Comparison of ENCODE assay signal across 18 cellular contexts in genomic region chr11:71911986-71912340, GRCh38. TPM values are rescaled to one million over a fixed set of nuclear protein-coding genes. Genes with fewer than 3 reads are reported as not detected.
"Had no signal": no experiment of that assay in that cellular context is flagged by ENCODE, and none has a peak within 500 bp of the region (broad histone marks: within the 10 kb centered on the region; RNA-seq: fewer than 3 reads in every experiment).

No MANE protein-coding gene starts in this region.

RNA-seq across cellular contexts. Expression of gene DEFB131B, which starts 33.7 kb away (rescaled TPM):
- total RNA-seq: dorsolateral prefrontal cortex; esophagus mucosa; fibroblast of lung; frontal cortex; glomerular endothelial cell; heart left ventricle; kidney epithelial cell; left colon; left ventricle myocardium superior; lung; naive thymus-derived CD4-positive, alpha-beta T cell; osteoblast; psoas muscle; right lobe of liver; suprapubic skin; thyroid gland; upper lobe of left lung; vagina had no signal
